In genomic region chr10:12348870-12349627, GRCh38 we compare ENCODE assay signal across 8 cellular contexts. TPM values are rescaled to one million over a fixed set of nuclear protein-coding genes. Genes with fewer than 3 reads are reported as not detected.
A peak's percentile ranks its signal among the peaks of the same experiment; 100 is the strongest.
DNase-seq lines count a peak whose midpoint lies in the region; ATAC-seq, FAIRE-seq and TF ChIP-seq lines count a peak whose summit lies in the region.

TSS of gene CAMK1D (plus strand) at chr10:12349547.

- peaks cover 2% of the 10 kb centered on the region for H3K79me1 ChIP-seq in trophoblast cell (ENCODE audit: low read length)

- H3K27ac Mint-ChIP-seq in activated naive CD8-positive, alpha-beta T cell, result peak within 1 kb of the TSS; percentile 96
- H3K27ac Mint-ChIP-seq in type B pancreatic cell, result peak within 1 kb of the TSS; percentile 93

- TF ChIP-seq CTCF in D721Med (IDR thresholded peaks at IDR 0.05; ENCODE audit: insufficient read depth, missing control alignments) (peak; percentile 5), type B pancreatic cell (conservative IDR thresholded peaks at IDR 0.05) (peak; percentile 41)

- H2AK5ac ChIP-seq in trophoblast cell (ENCODE audit: low read length), result no peak within 1 kb of the TSS

- no peak within 1 kb of the TSS for H3K14ac ChIP-seq in trophoblast cell (ENCODE audit: low read length)

- peak within 1 kb of the TSS; percentile 36; the same call in 1 of the 2 replicates for H3K9ac ChIP-seq in HUES48 (ENCODE audit: low read depth, low read length)
- H3K9ac ChIP-seq in trophoblast cell (ENCODE audit: low read length), result no peak within 1 kb of the TSS

- H3K23ac ChIP-seq in trophoblast cell (ENCODE audit: low read length), result no peak within 1 kb of the TSS

- peaks cover 19% of the 10 kb centered on the region for H3K4me1 ChIP-seq in HUES48 (ENCODE audit: control insufficient read depth, insufficient read depth, low read length)
- H3K4me1 ChIP-seq in trophoblast cell (ENCODE audit: control insufficient read depth in 1 of 2, insufficient read depth in 2 of 2, low read length in 2 of 2), result peaks cover 7 to 8% of the 10 kb centered on the region in 2 experiments

- H3K9me3 ChIP-seq in HUES48 (ENCODE audit: control insufficient read depth, insufficient read depth, low read length) (no peaks in the 10 kb centered on the region), trophoblast cell (ENCODE audit: insufficient read depth, low read depth, low read length) (peaks cover 2% of the 10 kb centered on the region)

- intact Hi-C loops in Right ventricle myocardium superior (cut with DNase I), result no loop called here

- H3K4ac ChIP-seq in trophoblast cell (ENCODE audit: low read depth, low read length), result no peak within 1 kb of the TSS

- H4K91ac ChIP-seq in trophoblast cell (ENCODE audit: low read depth, low read length), result no peak within 1 kb of the TSS

- peak within 1 kb of the TSS; percentile 97 for H3K4me3 Mint-ChIP-seq in activated naive CD8-positive, alpha-beta T cell
- peak within 1 kb of the TSS; percentile 98 for H3K4me3 Mint-ChIP-seq in type B pancreatic cell

- no peak within 1 kb of the TSS for H2BK120ac ChIP-seq in trophoblast cell (ENCODE audit: insufficient read depth, low read length, poor library complexity)

- DNase-seq in D721Med (ENCODE audit: insufficient read length, low spot score) (peak; percentile 41), SKM-1 (lab: John Stamatoyannopoulos, UW; ENCODE audit: unreplicated experiment) (peak; percentile 64), Right ventricle myocardium superior (peak; percentile 90), trophoblast cell (peak in 1 of 2 donors; percentile 16), type B pancreatic cell (ENCODE audit: extremely low spot score, unreplicated experiment) (peak; percentile 80)

- no peak within 1 kb of the TSS for H2BK5ac ChIP-seq in trophoblast cell (ENCODE audit: low read depth, low read length, poor library complexity)

- H3K27ac ChIP-seq in HUES48 (ENCODE audit: low read depth, low read length), result peak within 1 kb of the TSS; percentile 55
- no peak within 1 kb of the TSS for H3K27ac ChIP-seq in trophoblast cell (ENCODE audit: low read depth, low read length)

- H4K8ac ChIP-seq in trophoblast cell (ENCODE audit: low read depth, low read length), result peak within 1 kb of the TSS; percentile 9

- peak within 1 kb of the TSS; percentile 74 for H2AFZ ChIP-seq in trophoblast cell (ENCODE audit: insufficient read depth, low read length, poor library complexity)

- H3K27me3 ChIP-seq in HUES48 (ENCODE audit: control insufficient read depth, insufficient read depth, low read length), result peaks cover 36% of the 10 kb centered on the region
- H3K27me3 ChIP-seq in trophoblast cell (ENCODE audit: insufficient read depth, low read length), result peaks cover 28% of the 10 kb centered on the region

- no peak for FAIRE-seq in D721Med (lab: Jason Lieb, UNC)

- no peaks in the 10 kb centered on the region for H3K36me3 Mint-ChIP-seq in activated naive CD8-positive, alpha-beta T cell
- peaks cover 3% of the 10 kb centered on the region for H3K36me3 Mint-ChIP-seq in type B pancreatic cell

- WGBS in trophoblast cell (ENCODE audit: extremely low coverage, insufficient coverage, insufficient read length), result no CpG with 5 or more reads among the region's 95 CpGs

- H3K4me2 ChIP-seq in trophoblast cell (ENCODE audit: low read length), result peak within 1 kb of the TSS; percentile 93

- H3K36me3 ChIP-seq in HUES48 (ENCODE audit: control insufficient read depth, insufficient read depth, low read length) (no peaks in the 10 kb centered on the region), trophoblast cell (ENCODE audit: control insufficient read depth in 1 of 2, insufficient read depth in 2 of 2, low read length in 2 of 2) (no peaks in the 10 kb centered on the region)

- no peak within 1 kb of the TSS for H3K18ac ChIP-seq in trophoblast cell (ENCODE audit: low read length)

- no peaks in the 10 kb centered on the region for H3K79me2 ChIP-seq in trophoblast cell (ENCODE audit: control insufficient read depth, insufficient read depth, low read length, poor library complexity)

- no peaks in the 10 kb centered on the region for H3K27me3 Mint-ChIP-seq in activated naive CD8-positive, alpha-beta T cell
- peaks cover 37% of the 10 kb centered on the region for H3K27me3 Mint-ChIP-seq in type B pancreatic cell

- peak within 1 kb of the TSS; percentile 75 for H3K4me3 ChIP-seq in HUES48 (ENCODE audit: low read depth, low read length)
- peak within 1 kb of the TSS; percentile 72 for H3K4me3 ChIP-seq in trophoblast cell (ENCODE audit: low read depth, low read length)

- peaks cover 38% of the 10 kb centered on the region for H3K4me1 Mint-ChIP-seq in activated naive CD8-positive, alpha-beta T cell (ENCODE audit: low read depth)
- peaks cover 28% of the 10 kb centered on the region for H3K4me1 Mint-ChIP-seq in type B pancreatic cell (ENCODE audit: unreplicated experiment)

- no peak within 1 kb of the TSS for H2BK12ac ChIP-seq in trophoblast cell (ENCODE audit: low read length)

- ATAC-seq in GM21360 (IDR thresholded peaks at IDR 0.05; ENCODE audit: unreplicated experiment) (peak; percentile 49), Right ventricle myocardium superior (ENCODE audit: poor library complexity) (peak; percentile 81)

- no peak within 1 kb of the TSS for H4K12ac ChIP-seq in trophoblast cell (ENCODE audit: low read depth, low read length)

- H3K9me3 Mint-ChIP-seq in activated naive CD8-positive, alpha-beta T cell (ENCODE audit: low read depth), result no peaks in the 10 kb centered on the region
- H3K9me3 Mint-ChIP-seq in type B pancreatic cell, result no peaks in the 10 kb centered on the region

RNA-seq across cellular contexts. Expression of gene CAMK1D, which starts in this region (rescaled TPM):
- total RNA-seq in Right ventricle myocardium superior (6.5 TPM), type B pancreatic cell (ENCODE audit: low replicate concordance) (12.2 and 29.2 TPM in 2 replicates)
- 0.26 and 0.28 TPM in 2 replicates for polyA plus RNA-seq in trophoblast cell (2013)
